ENCODE assay signal across 11 cellular contexts in the genomic region with DNA sequence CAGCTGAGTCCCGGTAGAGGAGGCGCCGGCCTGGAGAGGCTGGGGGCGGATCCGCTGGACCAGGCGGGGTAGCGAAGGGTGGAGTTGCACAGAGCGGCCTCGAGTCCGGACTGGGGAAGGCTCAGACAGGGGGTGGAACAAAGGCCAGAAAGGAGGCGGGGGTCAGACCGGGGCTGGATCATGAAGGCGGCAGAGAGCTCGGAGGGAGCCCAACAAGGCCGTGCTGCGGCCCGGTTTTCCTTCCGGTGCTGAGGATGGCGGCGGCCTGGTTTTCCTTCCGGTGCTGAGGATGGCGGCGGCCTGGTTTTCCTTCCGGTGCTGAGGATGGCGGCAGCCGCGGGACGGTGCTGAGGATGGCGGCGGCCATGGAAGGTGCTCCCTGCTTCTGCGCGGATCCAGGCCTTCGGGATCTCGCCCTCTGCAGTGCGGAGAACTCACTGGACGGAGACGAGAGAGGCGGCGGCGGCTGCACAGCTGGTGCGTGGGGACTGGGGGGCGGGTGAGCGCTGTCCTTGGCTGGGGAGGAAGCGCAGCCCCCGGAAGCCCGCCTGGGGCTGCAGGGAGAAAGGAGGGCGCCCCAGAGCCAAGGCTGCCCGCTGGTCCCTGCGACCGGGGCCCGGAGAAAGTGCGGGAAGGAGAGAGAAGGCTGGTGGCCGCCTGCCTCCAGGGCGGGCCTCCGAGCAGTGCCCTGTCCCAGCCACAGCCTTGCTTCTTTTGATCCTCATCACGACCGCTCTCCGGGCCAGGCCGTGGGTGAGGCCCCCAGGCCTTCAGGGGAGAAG.
A peak's percentile ranks its signal among the peaks of the same experiment; 100 is the strongest.
DNase-seq lines count a peak whose midpoint lies in the region; ATAC-seq and TF ChIP-seq lines count a peak whose summit lies in the region.
"Had no signal": no experiment of that assay in that cellular context is flagged by ENCODE, and none has a peak within 500 bp of the region (broad histone marks: within the 10 kb centered on the region; RNA-seq: fewer than 3 reads in every experiment).

No MANE protein-coding gene starts in this region.

- H3K4me1 Mint-ChIP-seq in neural progenitor cell: peaks cover 31% of the 10 kb centered on the region
- H3K4me1 Mint-ChIP-seq: activated naive CD4-positive, alpha-beta T cell treated with anti-CD3 and anti-CD28 coated beads, Interleukin-2, amount 10 ng/mL, durations not matched to agents 7 days and 5 days had no signal

- H3K27me3 Mint-ChIP-seq in neural progenitor cell (ENCODE audit: insufficient read depth, low read depth): peaks cover 2% of the 10 kb centered on the region

- H3K79me2 ChIP-seq in neural progenitor cell (ENCODE audit: low read depth): no peaks in the 10 kb centered on the region

- H3K27me3 ChIP-seq in RWPE2 (ENCODE audit: insufficient read depth, poor library complexity, severe bottlenecking): no peaks in the 10 kb centered on the region
- H3K27me3 ChIP-seq in neural progenitor cell: no peaks in the 10 kb centered on the region

- H3K4me3 ChIP-seq in RWPE2 (ENCODE audit: severe bottlenecking): no peak overlapping the region
- H3K4me3 ChIP-seq in fibroblast of villous mesenchyme (ENCODE audit: low read depth, low read length): peak overlapping the region; percentile 61
- H3K4me3 ChIP-seq in skeletal muscle cell (ENCODE audit: low read depth, low read length): peak overlapping the region; percentile 9
- H3K4me3 ChIP-seq in neural progenitor cell: no peak overlapping the region
- H3K4me3 ChIP-seq: PC-9 had no signal

- peaks cover 5% of the 10 kb centered on the region for H3K9me3 Mint-ChIP-seq in neural progenitor cell

- H3K4me3 Mint-ChIP-seq in neural progenitor cell: no peak overlapping the region
- H3K4me3 Mint-ChIP-seq: activated naive CD4-positive, alpha-beta T cell treated with anti-CD3 and anti-CD28 coated beads, Interleukin-2, amount 10 ng/mL, durations not matched to agents 7 days and 5 days had no signal

- no peaks in the 10 kb centered on the region for H3F3A ChIP-seq in neural progenitor cell (ENCODE audit: low read depth)

- H3K9me3 ChIP-seq in RWPE2 (ENCODE audit: severe bottlenecking) (no peaks in the 10 kb centered on the region), neural progenitor cell (ENCODE audit: low read depth) (no peaks in the 10 kb centered on the region)

- POLR2A ChIA-PET in GM10248 (lab: Yijun Ruan, JAX): no interaction called here

- H3K27ac Mint-ChIP-seq in neural progenitor cell: no peak overlapping the region
- H3K27ac Mint-ChIP-seq: activated naive CD4-positive, alpha-beta T cell treated with anti-CD3 and anti-CD28 coated beads, Interleukin-2, amount 10 ng/mL, durations not matched to agents 7 days and 5 days had no signal

- TF ChIP-seq CTCF in GM10248 (IDR thresholded peaks at IDR 0.05; ENCODE audit: control extremely low read depth, extremely low read depth, low read depth, missing control alignments) (no peak), RWPE2 (IDR thresholded peaks at IDR 0.05; ENCODE audit: poor library complexity, severe bottlenecking) (no peak), fibroblast of villous mesenchyme (IDR thresholded peaks at IDR 0.05; ENCODE audit: insufficient read depth, low read depth, low read length) (no peak), neural progenitor cell (IDR thresholded peaks at IDR 0.05) (no peak)

- H4K20me1 ChIP-seq in neural progenitor cell (ENCODE audit: low read depth): no peaks in the 10 kb centered on the region

- no peak overlapping the region for H2AFZ ChIP-seq in neural progenitor cell (replicated peaks)
- H2AFZ ChIP-seq: PC-9 had no signal

- DNase-seq in GM10248 (ENCODE audit: extremely low spot score): peak; percentile 2
- no peak for DNase-seq in RWPE2 (ENCODE audit: low spot score)
- peak; percentile 72 for DNase-seq in fibroblast of villous mesenchyme (ENCODE audit: low read depth)
- DNase-seq in skeletal muscle cell (ENCODE audit: low read depth): no peak
- DNase-seq in COLO668 (lab: John Stamatoyannopoulos, UW; ENCODE audit: unreplicated experiment): no peak
- DNase-seq in neural progenitor cell (ENCODE audit: low spot score): no peak
- DNase-seq: activated naive CD4-positive, alpha-beta T cell treated with anti-CD3 and anti-CD28 coated beads, Interleukin-2, amount 10 ng/mL, durations not matched to agents 7 days and 5 days; DMS153; NCI-H1436 treated with DMSO at 0.1 percent for 48 hours; PC-9 had no signal

- no peak overlapping the region for H3K9ac ChIP-seq in neural progenitor cell

- ATAC-seq in RWPE2 (ENCODE audit: low read depth) (0 out of 3 replicates have a peak, but pooled peaks have one; percentile 10), GM19035 (IDR thresholded peaks at IDR 0.05; ENCODE audit: unreplicated experiment) (no peak)

- H3K4me1 ChIP-seq in RWPE2 (ENCODE audit: insufficient read depth, poor library complexity, severe bottlenecking) (no peaks in the 10 kb centered on the region), neural progenitor cell (no peaks in the 10 kb centered on the region)

- no peak overlapping the region for H3K4me2 ChIP-seq in neural progenitor cell
- H3K4me2 ChIP-seq: PC-9 had no signal

- CTCF ChIA-PET in GM10248 (lab: Yijun Ruan, JAX): no interaction called here

- H3K36me3 Mint-ChIP-seq in neural progenitor cell: no peaks in the 10 kb centered on the region
- H3K36me3 Mint-ChIP-seq: activated naive CD4-positive, alpha-beta T cell treated with anti-CD3 and anti-CD28 coated beads, Interleukin-2, amount 10 ng/mL, durations not matched to agents 7 days and 5 days had no signal

- H3K36me3 ChIP-seq in RWPE2 (ENCODE audit: low read depth) (no peaks in the 10 kb centered on the region), neural progenitor cell (no peaks in the 10 kb centered on the region)

- H3K27ac ChIP-seq in RWPE2 (ENCODE audit: poor library complexity, severe bottlenecking) (no peak overlapping the region), neural progenitor cell (no peak overlapping the region)
- H3K27ac ChIP-seq: PC-9 had no signal

Comparison
In these comparisons a context has a peak if more than half of its experiments do, and no peak if none do; other contexts are left out.
1. DNase-seq: peak in GM10248 (single experiment) and fibroblast of villous mesenchyme (single experiment); none in RWPE2 (single experiment), skeletal muscle cell (single experiment), COLO668 (single experiment) and neural progenitor cell (single experiment).
2. H3K4me3 ChIP-seq: peak in fibroblast of villous mesenchyme (single experiment) and skeletal muscle cell (single experiment); none in RWPE2 (single experiment) and neural progenitor cell (single experiment).